In genomic region chr7:77698042-77698625, GRCh38 we compare ENCODE assay signal across 8 cellular contexts. TPM values are rescaled to one million over a fixed set of nuclear protein-coding genes. Genes with fewer than 3 reads are reported as not detected.
DNase-seq lines count a peak whose midpoint lies in the region; ATAC-seq and TF ChIP-seq lines count a peak whose summit lies in the region.

No MANE protein-coding gene starts in this region.

- peaks cover 2% of the 10 kb centered on the region for H3K4me1 ChIP-seq in thymus (ENCODE audit: control insufficient read depth, insufficient read depth, low read length)

- intact Hi-C loops in activated CD4-positive, alpha-beta memory T cell treated with anti-CD3 and anti-CD28 coated beads for 36 hours (cut with micrococcal nuclease), result loop anchor here (5.0 kb wide), 1 partner anchor 34 kb away; no protein-coding TSS in a partner anchor

- no peaks in the 10 kb centered on the region for H3K9me3 ChIP-seq in thymus (ENCODE audit: control insufficient read depth)

- no peaks in the 10 kb centered on the region for H3K27me3 Mint-ChIP-seq in activated naive CD4-positive, alpha-beta T cell treated with anti-CD3 and anti-CD28 coated beads, Interleukin-2, amount 10 ng/mL, durations not matched to agents 7 days and 5 days
- no peaks in the 10 kb centered on the region for H3K27me3 Mint-ChIP-seq in activated CD4-positive, alpha-beta memory T cell treated with anti-CD3 and anti-CD28 coated beads for 36 hours
- H3K27me3 Mint-ChIP-seq in immature natural killer cell (ENCODE audit: low read depth in 3 of 3), result peaks cover 9 to 11% (median 11%) of the 10 kb centered on the region in 3 donors

- no peak overlapping the region for H3K27ac ChIP-seq in thymus (ENCODE audit: low read depth)

- TF ChIP-seq CTCF in GM10266 (IDR thresholded peaks at IDR 0.05; ENCODE audit: control insufficient read depth, insufficient read depth, low read depth, missing control alignments), result no peak

- peaks cover 29% of the 10 kb centered on the region for H3K36me3 Mint-ChIP-seq in activated naive CD4-positive, alpha-beta T cell treated with anti-CD3 and anti-CD28 coated beads, Interleukin-2, amount 10 ng/mL, durations not matched to agents 7 days and 5 days
- H3K36me3 Mint-ChIP-seq in activated naive CD4-positive, alpha-beta T cell treated with anti-CD3 and anti-CD28 coated beads, Interleukin-2, amount 50 U/mL, for 72 hours, result peaks cover 16 to 19% of the 10 kb centered on the region in 2 donors
- peaks cover 10% of the 10 kb centered on the region for H3K36me3 Mint-ChIP-seq in activated CD4-positive, alpha-beta memory T cell treated with anti-CD3 and anti-CD28 coated beads for 36 hours
- peaks cover 0 to 4% (median 0%) of the 10 kb centered on the region in 3 donors for H3K36me3 Mint-ChIP-seq in immature natural killer cell

- CTCF ChIA-PET in activated naive CD4-positive, alpha-beta T cell treated with anti-CD3 and anti-CD28 coated beads, Interleukin-2, amount 10 ng/mL, durations not matched to agents 7 days and 5 days (lab: Charles Lee), result interaction anchor here (0.8 to 1.5 kb wide), 6 partner anchors 9 to 236 kb away, joined by 3 to 4 read pairs (median 3); partner anchors contain the start of genes PHTF2 and TMEM60
- CTCF ChIA-PET in activated CD4-positive, alpha-beta memory T cell treated with anti-CD3 and anti-CD28 coated beads for 36 hours (lab: Charles Lee), result interaction anchor here (0.7 to 4.1 kb wide), 8 partner anchors 10 to 238 kb away, joined by 3 to 33 read pairs (median 4); no protein-coding TSS in a partner anchor

- DNase-seq in activated naive CD4-positive, alpha-beta T cell treated with anti-CD3 and anti-CD28 coated beads, Interleukin-2, amount 10 ng/mL, durations not matched to agents 7 days and 5 days, result no peak
- DNase-seq in activated naive CD4-positive, alpha-beta T cell treated with anti-CD3 and anti-CD28 coated beads, Interleukin-2, amount 50 U/mL, for 72 hours (ENCODE audit: low spot score in 2 of 2), result no peak
- no peak for DNase-seq in activated CD4-positive, alpha-beta memory T cell treated with anti-CD3 and anti-CD28 coated beads for 36 hours
- DNase-seq in immature natural killer cell (no peak), HCEC 1CT (no peak), GM10266 (ENCODE audit: extremely low spot score) (no peak), GM19238 (ENCODE audit: insufficient read length, low spot score) (no peak)

- H3K27ac Mint-ChIP-seq in activated naive CD4-positive, alpha-beta T cell treated with anti-CD3 and anti-CD28 coated beads, Interleukin-2, amount 10 ng/mL, durations not matched to agents 7 days and 5 days, result peak overlapping the region; percentile 93
- H3K27ac Mint-ChIP-seq in activated naive CD4-positive, alpha-beta T cell treated with anti-CD3 and anti-CD28 coated beads, Interleukin-2, amount 50 U/mL, for 72 hours, result peak overlapping the region in 1 of 2 donors; percentile 95
- no peak overlapping the region for H3K27ac Mint-ChIP-seq in activated CD4-positive, alpha-beta memory T cell treated with anti-CD3 and anti-CD28 coated beads for 36 hours
- H3K27ac Mint-ChIP-seq in immature natural killer cell, result peak overlapping the region; percentile 88 to 98 (median 95)

- H3K27me3 ChIP-seq in thymus (ENCODE audit: control insufficient read depth, insufficient read depth), result no peaks in the 10 kb centered on the region

- H3K36me3 ChIP-seq in thymus (ENCODE audit: control insufficient read depth, insufficient read depth), result no peaks in the 10 kb centered on the region

- peak overlapping the region; percentile 99 for H3K4me3 Mint-ChIP-seq in activated naive CD4-positive, alpha-beta T cell treated with anti-CD3 and anti-CD28 coated beads, Interleukin-2, amount 10 ng/mL, durations not matched to agents 7 days and 5 days
- peak overlapping the region; percentile 89 for H3K4me3 Mint-ChIP-seq in activated CD4-positive, alpha-beta memory T cell treated with anti-CD3 and anti-CD28 coated beads for 36 hours
- H3K4me3 Mint-ChIP-seq in immature natural killer cell, result peak overlapping the region; percentile 97 to 100 (median 99)

- no peak for ATAC-seq in activated naive CD4-positive, alpha-beta T cell treated with anti-CD3 and anti-CD28 coated beads, Interleukin-2, amount 50 U/mL, for 72 hours

- no peaks in the 10 kb centered on the region for H3K9me3 Mint-ChIP-seq in activated naive CD4-positive, alpha-beta T cell treated with anti-CD3 and anti-CD28 coated beads, Interleukin-2, amount 10 ng/mL, durations not matched to agents 7 days and 5 days
- no peaks in the 10 kb centered on the region for H3K9me3 Mint-ChIP-seq in activated naive CD4-positive, alpha-beta T cell treated with anti-CD3 and anti-CD28 coated beads, Interleukin-2, amount 50 U/mL, for 72 hours
- H3K9me3 Mint-ChIP-seq in activated CD4-positive, alpha-beta memory T cell treated with anti-CD3 and anti-CD28 coated beads for 36 hours, result no peaks in the 10 kb centered on the region
- H3K9me3 Mint-ChIP-seq in immature natural killer cell, result no peaks in the 10 kb centered on the region

- peaks cover 62% of the 10 kb centered on the region for H3K4me1 Mint-ChIP-seq in activated naive CD4-positive, alpha-beta T cell treated with anti-CD3 and anti-CD28 coated beads, Interleukin-2, amount 10 ng/mL, durations not matched to agents 7 days and 5 days
- peaks cover 53% of the 10 kb centered on the region for H3K4me1 Mint-ChIP-seq in activated CD4-positive, alpha-beta memory T cell treated with anti-CD3 and anti-CD28 coated beads for 36 hours (ENCODE audit: low read depth)
- peaks cover 65 to 78% of the 10 kb centered on the region in 2 donors for H3K4me1 Mint-ChIP-seq in immature natural killer cell

- H3K4me3 ChIP-seq in thymus (ENCODE audit: low read length), result peak overlapping the region; percentile 80

- POLR2A ChIA-PET in activated CD4-positive, alpha-beta memory T cell treated with anti-CD3 and anti-CD28 coated beads for 36 hours (lab: Charles Lee), result interaction anchor here (0.8 kb wide), 1 partner anchor 10 kb away, joined by 3 read pairs; no protein-coding TSS in a partner anchor

RNA-seq across cellular contexts. Expression of gene RSBN1L, which starts 1.9 kb away (rescaled TPM):
- total RNA-seq in activated naive CD4-positive, alpha-beta T cell treated with anti-CD3 and anti-CD28 coated beads, Interleukin-2, amount 50 U/mL, for 72 hours, result 10 to 100 TPM; 19.8 to 20.2 TPM
- total RNA-seq in activated CD4-positive, alpha-beta memory T cell treated with anti-CD3 and anti-CD28 coated beads for 36 hours, result 10 to 100 TPM; 18.5 to 21.1 TPM
- polyA plus RNA-seq in immature natural killer cell (10 to 100 TPM in 1 of 3 donors, 1 to 10 TPM in 2; 4.9 to 11.1 (median 6.5) TPM), thymus (18.7 TPM)
